24 cellular contexts compared by ENCODE assay signal in the genomic region with DNA sequence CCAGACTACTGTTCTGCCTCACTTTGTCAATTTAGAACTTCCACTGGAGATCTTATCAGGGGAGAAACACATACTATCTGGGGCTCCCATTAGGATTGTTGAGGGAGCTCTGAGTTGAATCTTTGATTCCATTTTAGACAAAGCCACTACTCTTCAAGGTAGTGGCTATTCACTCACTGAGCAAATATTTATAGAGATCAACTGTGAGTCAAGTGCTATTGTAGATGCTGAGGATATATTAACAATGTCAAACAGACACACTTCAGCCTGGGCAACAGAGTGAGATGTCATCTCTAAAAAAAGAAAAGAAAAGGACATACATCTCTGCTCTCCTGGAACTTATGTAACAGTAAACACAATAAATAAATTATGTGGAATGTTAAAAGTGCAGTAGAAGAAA.
"Had no signal": no experiment of that assay in that cellular context is flagged by ENCODE, and none has a peak within 500 bp of the region (broad histone marks: within the 10 kb centered on the region; RNA-seq: fewer than 3 reads in every experiment).

No MANE protein-coding gene starts in this region.

- H3K79me2 ChIP-seq: parathyroid adenoma had no signal

- H3K27me3 Mint-ChIP-seq: activated CD4-positive, alpha-beta T cell treated with anti-CD3 and anti-CD28 coated beads for 36 hours; activated naive CD8-positive, alpha-beta T cell treated with anti-CD3 and anti-CD28 coated beads for 36 hours; activated T-helper 17 cell treated with anti-CD3 and anti-CD28 coated beads, Interleukin-2, amount 50 U/mL, for 72 hours; dendritic cell treated with granulocyte-macrophage colony-stimulating factor and Interleukin-4, amounts not matched to agents 40 ng/mL and 50 ng/mL, for 4 days had no signal

- H3K4me1 ChIP-seq: gastrocnemius medialis, parathyroid adenoma, sigmoid colon, spleen, upper lobe of right lung had no signal

- H3K27ac ChIP-seq: cardiac muscle cell, gastrocnemius medialis, left lung, parathyroid adenoma, sigmoid colon, spleen, thoracic aorta, upper lobe of right lung had no signal

- H3K36me3 ChIP-seq: cardiac muscle cell, gastrocnemius medialis, left lung, sigmoid colon, spleen, thoracic aorta, upper lobe of right lung had no signal

- H3K4me3 ChIP-seq: cardiac muscle cell, gastrocnemius medialis, left lung, sigmoid colon, spleen, thoracic aorta, upper lobe of right lung had no signal

- H3K27ac Mint-ChIP-seq: activated CD4-positive, alpha-beta T cell treated with anti-CD3 and anti-CD28 coated beads for 36 hours; activated naive CD8-positive, alpha-beta T cell treated with anti-CD3 and anti-CD28 coated beads for 36 hours; activated T-helper 17 cell treated with anti-CD3 and anti-CD28 coated beads, Interleukin-2, amount 50 U/mL, for 72 hours; dendritic cell treated with granulocyte-macrophage colony-stimulating factor and Interleukin-4, amounts not matched to agents 40 ng/mL and 50 ng/mL, for 4 days; mesothelial cell of epicardium; nephron; stimulated activated naive B cell treated with anti-CD40 and anti-IgM and Interleukin-4, amounts not matched to agents 10 μg/mL and 1 μg/mL and 100 μg/mL, for 72 hours had no signal

- H3K27me3 ChIP-seq: cardiac muscle cell, gastrocnemius medialis, left lung, sigmoid colon, spleen, upper lobe of right lung had no signal

- DNase-seq: activated CD4-positive, alpha-beta T cell treated with anti-CD3 and anti-CD28 coated beads for 36 hours; activated CD4-positive, alpha-beta T cell treated with anti-CD3 and anti-CD28 coated beads, Interleukin-2, amount 50 U/mL, for 48 hours; activated naive CD4-positive, alpha-beta T cell; activated naive CD8-positive, alpha-beta T cell treated with anti-CD3 and anti-CD28 coated beads for 36 hours; activated T-cell treated with anti-CD3 and anti-CD28 coated beads, Interleukin-2, amount 50 U/mL, for 1 hour; amniotic stem cell; effector CD8-positive, alpha-beta T cell; gastrocnemius medialis; head of caudate nucleus; kidney; left lung; sigmoid colon; spleen; stimulated activated CD4-positive, alpha-beta T cell treated with anti-CD3 and anti-CD28 coated beads, Interleukin-4, amount 100 ng/mL, for 4 hours; stimulated activated naive B cell treated with anti-CD40 and anti-IgM and Interleukin-4, amounts not matched to agents 10 μg/mL and 1 μg/mL and 100 μg/mL, for 72 hours; upper lobe of right lung had no signal

- H3K9me3 ChIP-seq: gastrocnemius medialis, sigmoid colon, thoracic aorta had no signal

- H2AFZ ChIP-seq: parathyroid adenoma had no signal

- ATAC-seq: activated CD4-positive, alpha-beta T cell treated with anti-CD3 and anti-CD28 coated beads for 36 hours; activated T-helper 17 cell treated with anti-CD3 and anti-CD28 coated beads, Interleukin-2, amount 50 U/mL, for 72 hours; esophagus mucosa; gastrocnemius medialis; left lung; stimulated activated naive B cell treated with anti-CD40 and anti-IgM and Interleukin-4, amounts not matched to agents 10 μg/mL and 1 μg/mL and 100 μg/mL, for 72 hours; upper lobe of right lung had no signal

- H3K4me3 Mint-ChIP-seq: activated CD4-positive, alpha-beta T cell treated with anti-CD3 and anti-CD28 coated beads for 36 hours; activated naive CD8-positive, alpha-beta T cell treated with anti-CD3 and anti-CD28 coated beads for 36 hours; activated T-helper 17 cell treated with anti-CD3 and anti-CD28 coated beads, Interleukin-2, amount 50 U/mL, for 72 hours; dendritic cell treated with granulocyte-macrophage colony-stimulating factor and Interleukin-4, amounts not matched to agents 40 ng/mL and 50 ng/mL, for 4 days; mesothelial cell of epicardium; nephron; stimulated activated naive B cell treated with anti-CD40 and anti-IgM and Interleukin-4, amounts not matched to agents 10 μg/mL and 1 μg/mL and 100 μg/mL, for 72 hours had no signal

- H3K4me1 Mint-ChIP-seq: activated CD4-positive, alpha-beta T cell treated with anti-CD3 and anti-CD28 coated beads for 36 hours; activated naive CD8-positive, alpha-beta T cell treated with anti-CD3 and anti-CD28 coated beads for 36 hours; activated T-helper 17 cell treated with anti-CD3 and anti-CD28 coated beads, Interleukin-2, amount 50 U/mL, for 72 hours; mesothelial cell of epicardium; nephron had no signal
